ENCODE assay signal across 18 cellular contexts in the genomic region with DNA sequence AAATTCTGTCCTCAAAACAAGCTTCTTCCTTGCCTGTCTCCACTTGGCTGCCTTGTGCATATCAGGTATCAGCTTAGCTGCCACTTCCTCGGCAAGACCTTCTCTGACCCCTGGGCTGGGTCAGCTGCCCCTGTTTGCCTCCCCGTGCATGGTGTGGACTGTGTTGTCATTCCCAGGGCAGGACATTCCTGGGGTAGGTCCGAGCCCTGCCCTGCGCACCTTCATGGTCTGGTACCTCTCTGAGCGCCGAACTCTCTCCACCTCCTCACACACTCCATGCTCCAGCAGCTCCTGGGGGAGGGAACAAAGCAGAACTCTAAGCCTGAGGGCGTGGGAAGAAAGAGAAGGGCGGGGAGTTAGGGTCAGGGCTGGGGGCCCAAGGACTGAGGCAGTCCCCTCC. TPM values are rescaled to one million over a fixed set of nuclear protein-coding genes. Genes with fewer than 3 reads are reported as not detected.
A peak's percentile ranks its signal among the peaks of the same experiment; 100 is the strongest.
DNase-seq lines count a peak whose midpoint lies in the region; ATAC-seq lines count a peak whose summit lies in the region.
"Had no signal": no experiment of that assay in that cellular context is flagged by ENCODE, and none has a peak within 500 bp of the region (broad histone marks: within the 10 kb centered on the region; RNA-seq: fewer than 3 reads in every experiment).

No MANE protein-coding gene starts in this region.

- H3K4me3 Mint-ChIP-seq in activated T-cell treated with anti-CD3 and anti-CD28 coated beads, Interleukin-2, amount 50 U/mL, for 24 hours, result no peak overlapping the region
- no peak overlapping the region for H3K4me3 Mint-ChIP-seq in activated naive CD8-positive, alpha-beta T cell

- H2BK120ac ChIP-seq in mesenchymal stem cell (ENCODE audit: low read depth, low read length), result no peak overlapping the region

- H3K27ac ChIP-seq in mesenchymal stem cell (ENCODE audit: low read length, poor library complexity, severe bottlenecking) (no peak overlapping the region), thymus (ENCODE audit: low read depth) (peak overlapping the region; percentile 9)
- H3K27ac ChIP-seq: cardiac muscle cell had no signal

- WGBS in mesenchymal stem cell, result 95% methylated on average over 6 of the region's 8 CpGs
- 96% methylated on average over 8 of the region's 8 CpGs for WGBS in thymus

- H3K4me1 ChIP-seq in mesenchymal stem cell (ENCODE audit: control insufficient read depth, insufficient read depth, low read depth, low read length) (peaks cover 36% of the 10 kb centered on the region), thymus (ENCODE audit: control insufficient read depth, insufficient read depth, low read length) (peaks cover 15% of the 10 kb centered on the region)

- no peak for ATAC-seq in GM18870 (IDR thresholded peaks at IDR 0.05; ENCODE audit: unreplicated experiment)
- ATAC-seq: activated naive CD4-positive, alpha-beta T cell treated with anti-CD3 and anti-CD28 coated beads, Interleukin-2, amount 50 U/mL, for 72 hours; effector memory CD8-positive, alpha-beta T cell; HCT116; naive thymus-derived CD4-positive, alpha-beta T cell; sciatic nerve had no signal

- no peak overlapping the region for H4K8ac ChIP-seq in mesenchymal stem cell (ENCODE audit: low read length)

- DNase-seq in activated T-cell treated with anti-CD3 and anti-CD28 coated beads, Interleukin-2, amount 50 U/mL, for 24 hours, result no peak
- no peak for DNase-seq in activated T-cell treated with anti-CD3 and anti-CD28 coated beads for 4 hours
- DNase-seq in mesenchymal stem cell, result no peak
- DNase-seq in KBM-7, result no peak
- DNase-seq in NCI-H2171 treated with DMSO at 0.1 percent for 48 hours (lab: John Stamatoyannopoulos, UW), result no peak
- DNase-seq: effector memory CD8-positive, alpha-beta T cell; hypothalamus; naive thymus-derived CD4-positive, alpha-beta T cell; NCI-H2081 treated with DMSO at 0.1 percent for 48 hours; NCI-H69; trophoblast cell had no signal

- H3K4me3 ChIP-seq in mesenchymal stem cell (ENCODE audit: insufficient read depth in 1 of 2, low read depth in 1 of 2, low read length in 2 of 2), result no peak overlapping the region
- H3K4me3 ChIP-seq in thymus (ENCODE audit: low read length), result no peak overlapping the region
- H3K4me3 ChIP-seq: cardiac muscle cell had no signal

- no peak overlapping the region for H3K9ac ChIP-seq in mesenchymal stem cell (ENCODE audit: low read length)

- peaks cover 87% of the 10 kb centered on the region for H3K36me3 Mint-ChIP-seq in activated T-cell treated with anti-CD3 and anti-CD28 coated beads, Interleukin-2, amount 50 U/mL, for 24 hours (ENCODE audit: low read depth)
- peaks cover 7% of the 10 kb centered on the region for H3K36me3 Mint-ChIP-seq in activated naive CD8-positive, alpha-beta T cell

- H3K36me3 ChIP-seq in mesenchymal stem cell (ENCODE audit: control insufficient read depth in 1 of 2, insufficient read depth in 2 of 2, low read depth in 1 of 2, low read length in 2 of 2), result peaks cover 71 to 74% of the 10 kb centered on the region in 2 experiments
- H3K36me3 ChIP-seq in thymus (ENCODE audit: control insufficient read depth, insufficient read depth), result peaks cover 71% of the 10 kb centered on the region

- H2AFZ ChIP-seq in mesenchymal stem cell (ENCODE audit: low read depth, low read length), result no peak overlapping the region

- peaks cover 38% of the 10 kb centered on the region for H3K79me1 ChIP-seq in mesenchymal stem cell (replicated peaks; ENCODE audit: low read length, poor library complexity, severe bottlenecking)

- no peaks in the 10 kb centered on the region for H3K27me3 ChIP-seq in mesenchymal stem cell (ENCODE audit: control insufficient read depth in 1 of 2, insufficient read depth in 1 of 2, low read length in 2 of 2)
- H3K27me3 ChIP-seq in thymus (ENCODE audit: control insufficient read depth, insufficient read depth), result no peaks in the 10 kb centered on the region
- H3K27me3 ChIP-seq: cardiac muscle cell had no signal

- in situ Hi-C loops in KBM-7 (cut with MboI; ENCODE audit: low pct_unique_long_range_greater_than_20kb, low sequenced_read_pairs), result no loop called here

- no peak overlapping the region for H3K4me2 ChIP-seq in mesenchymal stem cell (ENCODE audit: low read length, poor library complexity, severe bottlenecking)

- H2BK12ac ChIP-seq in mesenchymal stem cell (ENCODE audit: low read length in 2 of 2), result no peak overlapping the region

- no peaks in the 10 kb centered on the region for H3K9me3 Mint-ChIP-seq in activated T-cell treated with anti-CD3 and anti-CD28 coated beads, Interleukin-2, amount 50 U/mL, for 24 hours
- H3K9me3 Mint-ChIP-seq in activated naive CD8-positive, alpha-beta T cell (ENCODE audit: low read depth), result no peaks in the 10 kb centered on the region
- H3K9me3 Mint-ChIP-seq: activated naive CD4-positive, alpha-beta T cell treated with anti-CD3 and anti-CD28 coated beads, Interleukin-2, amount 50 U/mL, for 72 hours; effector memory CD8-positive, alpha-beta T cell; naive thymus-derived CD4-positive, alpha-beta T cell had no signal

- H2BK5ac ChIP-seq in mesenchymal stem cell (ENCODE audit: low read depth, low read length, poor library complexity, severe bottlenecking), result no peak overlapping the region

- H3K27me3 Mint-ChIP-seq in activated T-cell treated with anti-CD3 and anti-CD28 coated beads, Interleukin-2, amount 50 U/mL, for 24 hours, result no peaks in the 10 kb centered on the region
- no peaks in the 10 kb centered on the region for H3K27me3 Mint-ChIP-seq in activated naive CD8-positive, alpha-beta T cell
- H3K27me3 Mint-ChIP-seq: effector memory CD8-positive, alpha-beta T cell had no signal

- no peak overlapping the region for H2BK15ac ChIP-seq in mesenchymal stem cell (ENCODE audit: low read depth, poor library complexity, severe bottlenecking)

- H4K91ac ChIP-seq in mesenchymal stem cell (ENCODE audit: low read length), result peak overlapping the region; percentile 43

- peak overlapping the region; percentile 92 for H3K27ac Mint-ChIP-seq in activated T-cell treated with anti-CD3 and anti-CD28 coated beads, Interleukin-2, amount 50 U/mL, for 24 hours
- H3K27ac Mint-ChIP-seq in activated naive CD8-positive, alpha-beta T cell, result peak overlapping the region; percentile 61

- H3K14ac ChIP-seq in mesenchymal stem cell (ENCODE audit: low read length in 2 of 2), result no peak overlapping the region

- H3K18ac ChIP-seq in mesenchymal stem cell (ENCODE audit: low read depth in 1 of 2, low read length in 2 of 2), result no peak overlapping the region

- H3K23ac ChIP-seq in mesenchymal stem cell (ENCODE audit: low read length in 2 of 2), result no peak overlapping the region

- H2AK5ac ChIP-seq in mesenchymal stem cell (ENCODE audit: low read length, severe bottlenecking), result peak overlapping the region; percentile 34

- H3K9me3 ChIP-seq in mesenchymal stem cell (ENCODE audit: control insufficient read depth, low read length), result no peaks in the 10 kb centered on the region
- H3K9me3 ChIP-seq in thymus (ENCODE audit: control insufficient read depth), result no peaks in the 10 kb centered on the region

- H3K4ac ChIP-seq in mesenchymal stem cell (ENCODE audit: low read depth in 1 of 2, low read length in 2 of 2), result no peak overlapping the region

- peaks cover 58% of the 10 kb centered on the region for H3K4me1 Mint-ChIP-seq in activated T-cell treated with anti-CD3 and anti-CD28 coated beads, Interleukin-2, amount 50 U/mL, for 24 hours (ENCODE audit: low read depth)
- H3K4me1 Mint-ChIP-seq in activated naive CD8-positive, alpha-beta T cell (ENCODE audit: low read depth), result peaks cover 28% of the 10 kb centered on the region

RNA-seq across cellular contexts. Expression of a gene that starts 3.8 kb away (rescaled TPM):
- polyA plus RNA-seq in mesenchymal stem cell (2013, experiment 1 of 2), result 6.5 TPM
- 5.7 TPM for polyA plus RNA-seq in mesenchymal stem cell (2013, experiment 2 of 2)
- 38.6 TPM for polyA plus RNA-seq in thymus

RNA-seq across cellular contexts. Expression of a gene that starts 13.2 kb away (rescaled TPM):
- polyA plus RNA-seq in mesenchymal stem cell (2013, experiment 1 of 2), result not detected
- polyA plus RNA-seq in mesenchymal stem cell (2013, experiment 2 of 2), result not detected
- 5.7 TPM for polyA plus RNA-seq in thymus
- polyA plus RNA-seq: naive thymus-derived CD4-positive, alpha-beta T cell had no signal

RNA-seq across cellular contexts. Expression of a gene that starts 25.6 kb away (rescaled TPM):
- 95.5 TPM for polyA plus RNA-seq in mesenchymal stem cell (2013, experiment 1 of 2)
- polyA plus RNA-seq in mesenchymal stem cell (2013, experiment 2 of 2), result 88.2 TPM
- 126 TPM for polyA plus RNA-seq in thymus

RNA-seq across cellular contexts. Expression of a gene that starts 34.0 kb away (rescaled TPM):
- 51.9 TPM for polyA plus RNA-seq in mesenchymal stem cell (2013, experiment 1 of 2)
- 52.3 TPM for polyA plus RNA-seq in mesenchymal stem cell (2013, experiment 2 of 2)
- polyA plus RNA-seq in thymus, result 116 TPM

RNA-seq across cellular contexts. Expression of a gene that starts 44.8 kb away (rescaled TPM):
- polyA plus RNA-seq in mesenchymal stem cell (2013, experiment 1 of 2), result 59.3 TPM
- polyA plus RNA-seq in mesenchymal stem cell (2013, experiment 2 of 2), result 56.2 TPM
- polyA plus RNA-seq in thymus, result 44.0 TPM
